In the genomic region with DNA sequence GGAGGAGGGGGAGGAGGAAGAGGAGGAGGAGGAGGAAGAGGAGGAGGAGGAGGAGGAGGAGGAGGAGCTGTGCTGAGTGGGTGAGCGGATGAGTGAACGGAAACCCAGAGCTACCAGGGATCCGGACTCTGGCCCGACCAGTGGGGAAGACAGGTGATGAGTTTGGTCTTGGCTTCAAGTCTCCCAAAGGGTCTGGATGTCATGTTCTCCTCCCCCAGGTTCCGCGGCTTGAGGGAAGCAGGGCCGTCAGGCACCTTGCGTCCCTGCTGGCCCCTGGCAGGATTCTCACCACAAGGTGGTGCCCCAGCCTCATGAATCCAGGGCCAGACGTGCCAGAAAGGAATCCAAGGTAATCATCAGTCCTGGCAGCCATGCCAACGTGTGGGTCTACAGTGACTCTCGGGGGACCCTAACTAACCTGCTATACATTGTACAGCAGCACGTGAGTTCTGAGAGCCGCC, we compare ENCODE assay signal across 1 cellular context.
TF ChIP-seq lines count a peak whose summit lies in the region.

No MANE protein-coding gene starts in this region.

TF ChIP-seq in K562, 482 proteins besides CTCF, POLR2A, EP300 and RAD21:
- TF ChIP-seq, protein P1, sequence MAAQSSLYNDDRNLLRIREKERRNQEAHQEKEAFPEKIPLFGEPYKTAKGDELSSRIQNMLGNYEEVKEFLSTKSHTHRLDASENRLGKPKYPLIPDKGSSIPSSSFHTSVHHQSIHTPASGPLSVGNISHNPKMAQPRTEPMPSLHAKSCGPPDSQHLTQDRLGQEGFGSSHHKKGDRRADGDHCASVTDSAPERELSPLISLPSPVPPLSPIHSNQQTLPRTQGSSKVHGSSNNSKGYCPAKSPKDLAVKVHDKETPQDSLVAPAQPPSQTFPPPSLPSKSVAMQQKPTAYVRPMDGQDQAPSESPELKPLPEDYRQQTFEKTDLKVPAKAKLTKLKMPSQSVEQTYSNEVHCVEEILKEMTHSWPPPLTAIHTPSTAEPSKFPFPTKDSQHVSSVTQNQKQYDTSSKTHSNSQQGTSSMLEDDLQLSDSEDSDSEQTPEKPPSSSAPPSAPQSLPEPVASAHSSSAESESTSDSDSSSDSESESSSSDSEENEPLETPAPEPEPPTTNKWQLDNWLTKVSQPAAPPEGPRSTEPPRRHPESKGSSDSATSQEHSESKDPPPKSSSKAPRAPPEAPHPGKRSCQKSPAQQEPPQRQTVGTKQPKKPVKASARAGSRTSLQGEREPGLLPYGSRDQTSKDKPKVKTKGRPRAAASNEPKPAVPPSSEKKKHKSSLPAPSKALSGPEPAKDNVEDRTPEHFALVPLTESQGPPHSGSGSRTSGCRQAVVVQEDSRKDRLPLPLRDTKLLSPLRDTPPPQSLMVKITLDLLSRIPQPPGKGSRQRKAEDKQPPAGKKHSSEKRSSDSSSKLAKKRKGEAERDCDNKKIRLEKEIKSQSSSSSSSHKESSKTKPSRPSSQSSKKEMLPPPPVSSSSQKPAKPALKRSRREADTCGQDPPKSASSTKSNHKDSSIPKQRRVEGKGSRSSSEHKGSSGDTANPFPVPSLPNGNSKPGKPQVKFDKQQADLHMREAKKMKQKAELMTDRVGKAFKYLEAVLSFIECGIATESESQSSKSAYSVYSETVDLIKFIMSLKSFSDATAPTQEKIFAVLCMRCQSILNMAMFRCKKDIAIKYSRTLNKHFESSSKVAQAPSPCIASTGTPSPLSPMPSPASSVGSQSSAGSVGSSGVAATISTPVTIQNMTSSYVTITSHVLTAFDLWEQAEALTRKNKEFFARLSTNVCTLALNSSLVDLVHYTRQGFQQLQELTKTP (IDR thresholded peaks at IDR 0.05; ENCODE audit: low read depth in 1 of 2, partially characterized antibody in 2 of 2) = no peak
- TF ChIP-seq NELFE (IDR thresholded peaks at IDR 0.05; ENCODE audit: insufficient read depth, insufficient read length) (no peak), ZFX (CRISPR knock-in tag; IDR thresholded peaks at IDR 0.05) (no peak), TCFL5 (CRISPR knock-in tag; conservative IDR thresholded peaks at IDR 0.05) (no peak), PURB (CRISPR knock-in tag; IDR thresholded peaks at IDR 0.05; ENCODE audit: low read depth) (no peak), TBL1XR1 (IDR thresholded peaks at IDR 0.05; ENCODE audit: low read length in 2 of 2) (no peak), NFRKB (IDR thresholded peaks at IDR 0.05; ENCODE audit: low read depth) (no peak), FOXJ2 (tag; IDR thresholded peaks at IDR 0.05) (no peak), NFIX (CRISPR knock-in tag; IDR thresholded peaks at IDR 0.05; ENCODE audit: low read depth) (no peak), SETDB1 (IDR thresholded peaks at IDR 0.05; ENCODE audit: low read length) (no peak), SIRT6 (IDR thresholded peaks at IDR 0.05; ENCODE audit: low read depth, low read length) (no peak), ZNF431 (CRISPR knock-in tag; IDR thresholded peaks at IDR 0.05) (no peak), NCOA2 (IDR thresholded peaks at IDR 0.05; ENCODE audit: partially characterized antibody in 2 of 2) (no peak), SIN3B (IDR thresholded peaks at IDR 0.05; ENCODE audit: low read depth) (no peak), ZNF445 (CRISPR knock-in tag; IDR thresholded peaks at IDR 0.05; ENCODE audit: low read depth) (no peak), MTF1 (CRISPR knock-in tag; IDR thresholded peaks at IDR 0.05; ENCODE audit: borderline replicate concordance) (no peak), ARID2 (IDR thresholded peaks at IDR 0.05) (peak; percentile 46; the same call in 1 of the 2 replicates), RB1 (IDR thresholded peaks at IDR 0.05; ENCODE audit: low read depth) (peak; percentile 43; the same call in 1 of the 2 replicates), HNRNPLL (IDR thresholded peaks at IDR 0.05; ENCODE audit: low read depth, low read length, poor library complexity, severe bottlenecking) (no peak), RFX1 (IDR thresholded peaks at IDR 0.05) (no peak), ZNF551 (CRISPR knock-in tag; IDR thresholded peaks at IDR 0.05) (no peak), SRSF7 (optimal IDR thresholded peaks at IDR 0.05; ENCODE audit: low read depth, low read length) (no peak), ZNF263 (CRISPR knock-in tag; IDR thresholded peaks at IDR 0.05; ENCODE audit: borderline replicate concordance) (peak; percentile 92), MCM2 (IDR thresholded peaks at IDR 0.05; ENCODE audit: low read depth) (no peak), ARID1B (IDR thresholded peaks at IDR 0.05) (no peak), ZZZ3 (IDR thresholded peaks at IDR 0.05) (no peak), ZFP30 (CRISPR knock-in tag; IDR thresholded peaks at IDR 0.05; ENCODE audit: borderline replicate concordance) (no peak), ZNF695 (CRISPR knock-in tag; IDR thresholded peaks at IDR 0.05) (no peak), DDX20 (tag; IDR thresholded peaks at IDR 0.05; ENCODE audit: low read depth) (no peak), SMARCC2 (IDR thresholded peaks at IDR 0.05; ENCODE audit: low read depth) (no peak), CC2D1A (IDR thresholded peaks at IDR 0.05) (0 out of 2 replicates have a peak, but pooled peaks have one; percentile 19), ZC3H8 (IDR thresholded peaks at IDR 0.05) (no peak), POLR2H (tag; IDR thresholded peaks at IDR 0.05; ENCODE audit: low read depth) (no peak), PCBP1 (IDR thresholded peaks at IDR 0.05; ENCODE audit: low read depth, low read length, poor library complexity, severe bottlenecking) (no peak), MTA2 (IDR thresholded peaks at IDR 0.05; ENCODE audit: low read depth) (no peak), ZNF583 (CRISPR knock-in tag; IDR thresholded peaks at IDR 0.05) (no peak), GABPA (tag; conservative IDR thresholded peaks at IDR 0.05; ENCODE audit: low read depth) (no peak), STAG1 (CRISPR knock-in tag; IDR thresholded peaks at IDR 0.05; ENCODE audit: borderline replicate concordance) (peak; percentile 78; the same call in 1 of the 2 replicates), SMC3 (conservative IDR thresholded peaks at IDR 0.05; ENCODE audit: insufficient read depth, low read depth, low read length) (peak; percentile 65)
- TF ChIP-seq, protein P2, sequence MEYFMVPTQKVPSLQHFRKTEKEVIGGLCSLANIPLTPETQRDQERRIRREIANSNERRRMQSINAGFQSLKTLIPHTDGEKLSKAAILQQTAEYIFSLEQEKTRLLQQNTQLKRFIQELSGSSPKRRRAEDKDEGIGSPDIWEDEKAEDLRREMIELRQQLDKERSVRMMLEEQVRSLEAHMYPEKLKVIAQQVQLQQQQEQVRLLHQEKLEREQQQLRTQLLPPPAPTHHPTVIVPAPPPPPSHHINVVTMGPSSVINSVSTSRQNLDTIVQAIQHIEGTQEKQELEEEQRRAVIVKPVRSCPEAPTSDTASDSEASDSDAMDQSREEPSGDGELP (CRISPR knock-in tag; IDR thresholded peaks at IDR 0.05; ENCODE audit: borderline replicate concordance) = no peak
- TF ChIP-seq, protein P3, sequence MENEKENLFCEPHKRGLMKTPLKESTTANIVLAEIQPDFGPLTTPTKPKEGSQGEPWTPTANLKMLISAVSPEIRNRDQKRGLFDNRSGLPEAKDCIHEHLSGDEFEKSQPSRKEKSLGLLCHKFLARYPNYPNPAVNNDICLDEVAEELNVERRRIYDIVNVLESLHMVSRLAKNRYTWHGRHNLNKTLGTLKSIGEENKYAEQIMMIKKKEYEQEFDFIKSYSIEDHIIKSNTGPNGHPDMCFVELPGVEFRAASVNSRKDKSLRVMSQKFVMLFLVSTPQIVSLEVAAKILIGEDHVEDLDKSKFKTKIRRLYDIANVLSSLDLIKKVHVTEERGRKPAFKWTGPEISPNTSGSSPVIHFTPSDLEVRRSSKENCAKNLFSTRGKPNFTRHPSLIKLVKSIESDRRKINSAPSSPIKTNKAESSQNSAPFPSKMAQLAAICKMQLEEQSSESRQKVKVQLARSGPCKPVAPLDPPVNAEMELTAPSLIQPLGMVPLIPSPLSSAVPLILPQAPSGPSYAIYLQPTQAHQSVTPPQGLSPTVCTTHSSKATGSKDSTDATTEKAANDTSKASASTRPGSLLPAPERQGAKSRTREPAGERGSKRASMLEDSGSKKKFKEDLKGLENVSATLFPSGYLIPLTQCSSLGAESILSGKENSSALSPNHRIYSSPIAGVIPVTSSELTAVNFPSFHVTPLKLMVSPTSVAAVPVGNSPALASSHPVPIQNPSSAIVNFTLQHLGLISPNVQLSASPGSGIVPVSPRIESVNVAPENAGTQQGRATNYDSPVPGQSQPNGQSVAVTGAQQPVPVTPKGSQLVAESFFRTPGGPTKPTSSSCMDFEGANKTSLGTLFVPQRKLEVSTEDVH (IDR thresholded peaks at IDR 0.05; ENCODE audit: low read depth, partially characterized antibody) = no peak
- TF ChIP-seq, protein P4, sequence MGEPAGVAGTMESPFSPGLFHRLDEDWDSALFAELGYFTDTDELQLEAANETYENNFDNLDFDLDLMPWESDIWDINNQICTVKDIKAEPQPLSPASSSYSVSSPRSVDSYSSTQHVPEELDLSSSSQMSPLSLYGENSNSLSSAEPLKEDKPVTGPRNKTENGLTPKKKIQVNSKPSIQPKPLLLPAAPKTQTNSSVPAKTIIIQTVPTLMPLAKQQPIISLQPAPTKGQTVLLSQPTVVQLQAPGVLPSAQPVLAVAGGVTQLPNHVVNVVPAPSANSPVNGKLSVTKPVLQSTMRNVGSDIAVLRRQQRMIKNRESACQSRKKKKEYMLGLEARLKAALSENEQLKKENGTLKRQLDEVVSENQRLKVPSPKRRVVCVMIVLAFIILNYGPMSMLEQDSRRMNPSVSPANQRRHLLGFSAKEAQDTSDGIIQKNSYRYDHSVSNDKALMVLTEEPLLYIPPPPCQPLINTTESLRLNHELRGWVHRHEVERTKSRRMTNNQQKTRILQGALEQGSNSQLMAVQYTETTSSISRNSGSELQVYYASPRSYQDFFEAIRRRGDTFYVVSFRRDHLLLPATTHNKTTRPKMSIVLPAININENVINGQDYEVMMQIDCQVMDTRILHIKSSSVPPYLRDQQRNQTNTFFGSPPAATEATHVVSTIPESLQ (CRISPR knock-in tag; IDR thresholded peaks at IDR 0.05) = no peak
- TF ChIP-seq, protein P5, sequence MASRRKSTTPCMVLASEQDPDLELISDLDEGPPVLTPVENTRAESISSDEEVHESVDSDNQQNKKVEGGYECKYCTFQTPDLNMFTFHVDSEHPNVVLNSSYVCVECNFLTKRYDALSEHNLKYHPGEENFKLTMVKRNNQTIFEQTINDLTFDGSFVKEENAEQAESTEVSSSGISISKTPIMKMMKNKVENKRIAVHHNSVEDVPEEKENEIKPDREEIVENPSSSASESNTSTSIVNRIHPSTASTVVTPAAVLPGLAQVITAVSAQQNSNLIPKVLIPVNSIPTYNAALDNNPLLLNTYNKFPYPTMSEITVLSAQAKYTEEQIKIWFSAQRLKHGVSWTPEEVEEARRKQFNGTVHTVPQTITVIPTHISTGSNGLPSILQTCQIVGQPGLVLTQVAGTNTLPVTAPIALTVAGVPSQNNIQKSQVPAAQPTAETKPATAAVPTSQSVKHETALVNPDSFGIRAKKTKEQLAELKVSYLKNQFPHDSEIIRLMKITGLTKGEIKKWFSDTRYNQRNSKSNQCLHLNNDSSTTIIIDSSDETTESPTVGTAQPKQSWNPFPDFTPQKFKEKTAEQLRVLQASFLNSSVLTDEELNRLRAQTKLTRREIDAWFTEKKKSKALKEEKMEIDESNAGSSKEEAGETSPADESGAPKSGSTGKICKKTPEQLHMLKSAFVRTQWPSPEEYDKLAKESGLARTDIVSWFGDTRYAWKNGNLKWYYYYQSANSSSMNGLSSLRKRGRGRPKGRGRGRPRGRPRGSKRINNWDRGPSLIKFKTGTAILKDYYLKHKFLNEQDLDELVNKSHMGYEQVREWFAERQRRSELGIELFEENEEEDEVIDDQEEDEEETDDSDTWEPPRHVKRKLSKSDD (conservative IDR thresholded peaks at IDR 0.05; ENCODE audit: low read length) = no peak
- TF ChIP-seq, protein P6, sequence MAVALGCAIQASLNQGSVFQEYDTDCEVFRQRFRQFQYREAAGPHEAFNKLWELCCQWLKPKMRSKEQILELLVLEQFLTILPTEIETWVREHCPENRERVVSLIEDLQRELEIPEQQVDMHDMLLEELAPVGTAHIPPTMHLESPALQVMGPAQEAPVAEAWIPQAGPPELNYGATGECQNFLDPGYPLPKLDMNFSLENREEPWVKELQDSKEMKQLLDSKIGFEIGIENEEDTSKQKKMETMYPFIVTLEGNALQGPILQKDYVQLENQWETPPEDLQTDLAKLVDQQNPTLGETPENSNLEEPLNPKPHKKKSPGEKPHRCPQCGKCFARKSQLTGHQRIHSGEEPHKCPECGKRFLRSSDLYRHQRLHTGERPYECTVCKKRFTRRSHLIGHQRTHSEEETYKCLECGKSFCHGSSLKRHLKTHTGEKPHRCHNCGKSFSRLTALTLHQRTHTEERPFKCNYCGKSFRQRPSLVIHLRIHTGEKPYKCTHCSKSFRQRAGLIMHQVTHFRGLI (CRISPR knock-in tag; IDR thresholded peaks at IDR 0.05) = no peak
- TF ChIP-seq, protein P7, sequence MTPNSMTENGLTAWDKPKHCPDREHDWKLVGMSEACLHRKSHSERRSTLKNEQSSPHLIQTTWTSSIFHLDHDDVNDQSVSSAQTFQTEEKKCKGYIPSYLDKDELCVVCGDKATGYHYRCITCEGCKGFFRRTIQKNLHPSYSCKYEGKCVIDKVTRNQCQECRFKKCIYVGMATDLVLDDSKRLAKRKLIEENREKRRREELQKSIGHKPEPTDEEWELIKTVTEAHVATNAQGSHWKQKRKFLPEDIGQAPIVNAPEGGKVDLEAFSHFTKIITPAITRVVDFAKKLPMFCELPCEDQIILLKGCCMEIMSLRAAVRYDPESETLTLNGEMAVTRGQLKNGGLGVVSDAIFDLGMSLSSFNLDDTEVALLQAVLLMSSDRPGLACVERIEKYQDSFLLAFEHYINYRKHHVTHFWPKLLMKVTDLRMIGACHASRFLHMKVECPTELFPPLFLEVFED (CRISPR knock-in tag; conservative IDR thresholded peaks at IDR 0.05) = no peak
- TF ChIP-seq, protein P8, sequence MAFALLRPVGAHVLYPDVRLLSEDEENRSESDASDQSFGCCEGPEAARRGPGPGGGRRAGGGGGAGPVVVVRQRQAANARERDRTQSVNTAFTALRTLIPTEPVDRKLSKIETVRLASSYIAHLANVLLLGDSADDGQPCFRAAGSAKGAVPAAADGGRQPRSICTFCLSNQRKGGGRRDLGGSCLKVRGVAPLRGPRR (CRISPR knock-in tag; IDR thresholded peaks at IDR 0.05) = no peak
